In genomic region chr6:150865406-150866146, GRCh38 we compare ENCODE assay signal across 8 cellular contexts. TPM values are rescaled to one million over a fixed set of nuclear protein-coding genes. Genes with fewer than 3 reads are reported as not detected.
DNase-seq lines count a peak whose midpoint lies in the region; ATAC-seq and TF ChIP-seq lines count a peak whose summit lies in the region.

TSS of gene MTHFD1L (plus strand) at chr6:150865702. CDS start at chr6:150865823, 121 bp downstream.

- H3K27ac Mint-ChIP-seq in activated CD8-positive, alpha-beta memory T cell treated with anti-CD3 and anti-CD28 coated beads, Interleukin-2, amount 10 ng/mL, durations not matched to agents 7 days and 5 days: peak within 1 kb of the TSS; percentile 87
- H3K27ac Mint-ChIP-seq in mesothelial cell of epicardium: peak within 1 kb of the TSS; percentile 96

- H4K20me1 ChIP-seq in BLaER1: peaks cover 43% of the 10 kb centered on the region

- H3K36me3 ChIP-seq in BLaER1: peaks cover 7% of the 10 kb centered on the region; the same call in 1 of the 2 replicates

- H3K4me3 Mint-ChIP-seq in activated CD8-positive, alpha-beta memory T cell treated with anti-CD3 and anti-CD28 coated beads, Interleukin-2, amount 10 ng/mL, durations not matched to agents 7 days and 5 days: peak within 1 kb of the TSS; percentile 80
- H3K4me3 Mint-ChIP-seq in mesothelial cell of epicardium: peak within 1 kb of the TSS; percentile 94

- in situ Hi-C loops in endometrial microvascular endothelial cells (cut with HindIII; ENCODE audit: inconsistent ontology term, low pct_unique_long_range_greater_than_20kb, low sequenced_read_pairs): no loop called here

- peaks cover 38% of the 10 kb centered on the region for H3K4me1 ChIP-seq in BLaER1

- ATAC-seq in GM19023 (IDR thresholded peaks at IDR 0.05; ENCODE audit: unreplicated experiment) (peak; percentile 74), HG03175 (IDR thresholded peaks at IDR 0.05; ENCODE audit: unreplicated experiment) (peak; percentile 77)
- ATAC-seq in activated CD8-positive, alpha-beta memory T cell treated with anti-CD3 and anti-CD28 coated beads, Interleukin-2, amount 10 ng/mL, durations not matched to agents 7 days and 5 days: peak; percentile 79

- peak within 1 kb of the TSS; percentile 98 for H3K27ac ChIP-seq in BLaER1

- H3K9me3 ChIP-seq in BLaER1: no peaks in the 10 kb centered on the region

- H3K36me3 Mint-ChIP-seq in activated CD8-positive, alpha-beta memory T cell treated with anti-CD3 and anti-CD28 coated beads, Interleukin-2, amount 10 ng/mL, durations not matched to agents 7 days and 5 days: peaks cover 6% of the 10 kb centered on the region
- H3K36me3 Mint-ChIP-seq in mesothelial cell of epicardium: no peaks in the 10 kb centered on the region

- peak within 1 kb of the TSS; percentile 90 for H3K4me2 ChIP-seq in BLaER1

- peaks cover 22% of the 10 kb centered on the region for H3K27me3 Mint-ChIP-seq in activated CD8-positive, alpha-beta memory T cell treated with anti-CD3 and anti-CD28 coated beads, Interleukin-2, amount 10 ng/mL, durations not matched to agents 7 days and 5 days
- no peaks in the 10 kb centered on the region for H3K27me3 Mint-ChIP-seq in mesothelial cell of epicardium (ENCODE audit: low read depth)

- peaks cover 40% of the 10 kb centered on the region for H3K4me1 Mint-ChIP-seq in activated CD8-positive, alpha-beta memory T cell treated with anti-CD3 and anti-CD28 coated beads, Interleukin-2, amount 10 ng/mL, durations not matched to agents 7 days and 5 days
- peaks cover 39% of the 10 kb centered on the region for H3K4me1 Mint-ChIP-seq in mesothelial cell of epicardium

- DNase-seq in NCI-H82 (lab: John Stamatoyannopoulos, UW) (peak; percentile 91), mesothelial cell of epicardium (ENCODE audit: low spot score in 2 of 2, unreplicated experiment in 2 of 2) (peak; percentile 50 to 79)
- DNase-seq in activated CD8-positive, alpha-beta memory T cell treated with anti-CD3 and anti-CD28 coated beads, Interleukin-2, amount 10 ng/mL, durations not matched to agents 7 days and 5 days: peak; percentile 84
- peak; percentile 71 to 72 for DNase-seq in stimulated activated CD8-positive, alpha-beta memory T cell treated with anti-CD3 and anti-CD28 coated beads, Interleukin-15, amount 100 ng/mL, for 48 hours (ENCODE audit: low read depth in 2 of 2)

- H3K27me3 ChIP-seq in BLaER1: no peaks in the 10 kb centered on the region

- peak within 1 kb of the TSS; percentile 96 for H3K4me3 ChIP-seq in BLaER1

- peak; percentile 12 for TF ChIP-seq CTCF in mesothelial cell of epicardium (IDR thresholded peaks at IDR 0.05; ENCODE audit: unreplicated experiment)

- H3K9me3 Mint-ChIP-seq in activated CD8-positive, alpha-beta memory T cell treated with anti-CD3 and anti-CD28 coated beads, Interleukin-2, amount 10 ng/mL, durations not matched to agents 7 days and 5 days (ENCODE audit: low read depth): no peaks in the 10 kb centered on the region
- no peaks in the 10 kb centered on the region for H3K9me3 Mint-ChIP-seq in mesothelial cell of epicardium

- H3K9ac ChIP-seq in BLaER1: peak within 1 kb of the TSS; percentile 97

- CTCF ChIA-PET in activated CD8-positive, alpha-beta memory T cell treated with anti-CD3 and anti-CD28 coated beads, Interleukin-2, amount 10 ng/mL, durations not matched to agents 7 days and 5 days (lab: Charles Lee): interaction anchor here (0.7 to 2.5 kb wide), 14 partner anchors 9 to 459 kb away, joined by 3 to 13 read pairs (median 4); no protein-coding TSS in a partner anchor

RNA-seq across cellular contexts. Expression of gene MTHFD1L, which starts in this region (rescaled TPM):
- total RNA-seq in activated CD8-positive, alpha-beta memory T cell treated with anti-CD3 and anti-CD28 coated beads, Interleukin-2, amount 10 ng/mL, durations not matched to agents 7 days and 5 days: 10 to 100 TPM; 54.1 to 82.8 TPM
- total RNA-seq in endometrial microvascular endothelial cells (ENCODE audit: inconsistent ontology term): 48.4 TPM
- 55.3 to 59.1 TPM (median 55.5 TPM) in 3 replicates for total RNA-seq in mesothelial cell of epicardium

Comparison
In these comparisons a context has a peak if more than half of its experiments do, and no peak if none do; other contexts are left out.
1. Peak in every context shown above with its lines: DNase-seq, ATAC-seq, H3K4me3 ChIP-seq and H3K27ac ChIP-seq.